In the genomic region with DNA sequence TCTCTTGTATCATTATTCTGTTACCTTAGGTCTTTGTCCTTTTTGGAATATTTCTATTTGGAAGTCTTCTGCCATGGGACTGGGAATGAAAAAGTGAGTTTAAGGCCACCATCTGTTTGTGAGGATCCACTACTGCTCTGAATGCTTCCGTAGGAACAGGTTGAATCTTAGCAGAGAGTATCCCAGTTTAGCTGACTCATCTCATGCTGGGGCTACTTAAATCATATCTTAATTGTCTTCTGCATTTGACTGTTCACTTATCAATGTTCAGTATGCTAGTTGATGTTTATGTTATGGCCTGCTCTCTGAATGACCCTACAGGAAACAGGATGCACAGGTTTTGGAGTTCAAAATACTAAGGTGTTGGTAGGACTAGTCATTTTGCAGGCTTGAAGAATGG, we compare ENCODE assay signal across 12 cellular contexts. TPM values are rescaled to one million over a fixed set of nuclear protein-coding genes. Genes with fewer than 3 reads are reported as not detected.
"Had no signal": no experiment of that assay in that cellular context is flagged by ENCODE, and none has a peak within 500 bp of the region (broad histone marks: within the 10 kb centered on the region; RNA-seq: fewer than 3 reads in every experiment).

No MANE protein-coding gene starts in this region.

- H3K27ac ChIP-seq: GM23248 had no signal

- H2AFZ ChIP-seq: GM23248, GM23338 had no signal

- H3K4me1 ChIP-seq: HAP-1 had no signal

- H3K9me3 ChIP-seq: HAP-1 had no signal

- H3K4me3 ChIP-seq: GM23248, GM23338, HAP-1 had no signal

- H3K36me3 ChIP-seq: HAP-1 had no signal

- H3K9ac ChIP-seq: GM23248 had no signal

- H3K4me2 ChIP-seq: GM23338 had no signal

- DNase-seq: GM23248, GOT3, H7, H9, HCEC 1CT, HFFc6 had no signal

- ATAC-seq: GM23338, HCT116 had no signal

- FAIRE-seq: H1, H54 had no signal

RNA-seq across cellular contexts. Expression of gene OR52I2, which starts 1.4 kb away (rescaled TPM):
- total RNA-seq: GM23248, GM23338, H1, H4, H7, H9, HFFc6 had no signal
- polyA plus RNA-seq: GM23248, H1 had no signal

RNA-seq across cellular contexts. Expression of gene OR52I1, which starts 13.7 kb away (rescaled TPM):
- total RNA-seq: GM23248, GM23338, H1, H4, H7, H9, HFFc6 had no signal
- polyA plus RNA-seq: GM23248, GM23338, H1 had no signal

RNA-seq across cellular contexts. Expression of gene OR52M1, which starts 35.1 kb away (rescaled TPM):
- total RNA-seq: GM23248, GM23338, H1, H4, H7, H9, HFFc6 had no signal
- polyA plus RNA-seq: GM23248, GM23338, H1 had no signal

RNA-seq across cellular contexts. Expression of gene OR51D1, which starts 57.2 kb away (rescaled TPM):
- total RNA-seq: GM23248, GM23338, H1, H4, H7, H9, HFFc6 had no signal
- polyA plus RNA-seq: GM23248, GM23338, H1 had no signal
